In the genomic region with DNA sequence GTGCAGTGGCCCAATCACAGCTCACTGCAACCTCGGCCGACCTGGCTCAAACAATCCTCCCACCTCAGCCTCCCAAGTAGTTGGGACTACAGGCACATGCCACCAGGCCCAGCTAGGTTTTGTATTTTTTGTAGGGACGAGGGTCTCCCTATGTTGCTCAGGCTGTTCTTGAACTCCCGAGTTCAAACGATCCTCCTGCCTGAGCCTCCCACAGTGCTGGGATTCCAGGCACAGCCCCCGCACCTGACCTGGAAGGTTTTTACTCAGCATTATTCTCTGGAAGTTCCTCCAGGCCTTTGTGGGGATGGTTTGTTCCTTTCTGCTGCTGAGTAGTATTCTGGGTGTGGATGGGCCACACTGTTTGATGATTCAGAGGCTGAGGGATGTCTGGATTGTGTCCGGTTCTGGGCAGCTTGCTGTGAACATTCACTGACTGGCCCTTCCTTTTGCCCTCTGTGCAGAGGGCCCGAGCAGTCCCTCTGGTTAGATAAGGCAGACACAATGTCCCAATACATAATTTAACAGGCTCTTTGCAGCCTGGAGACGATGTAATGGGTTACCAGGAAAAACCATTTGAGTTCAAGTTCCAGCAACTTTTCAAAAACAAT, we compare ENCODE assay signal across 1 cellular context.
TF ChIP-seq lines count a peak whose summit lies in the region.

No MANE protein-coding gene starts in this region.

TF ChIP-seq in A549, 52 proteins besides CTCF, POLR2A, EP300 and RAD21 (continued from another document):
- TF ChIP-seq, protein P1, sequence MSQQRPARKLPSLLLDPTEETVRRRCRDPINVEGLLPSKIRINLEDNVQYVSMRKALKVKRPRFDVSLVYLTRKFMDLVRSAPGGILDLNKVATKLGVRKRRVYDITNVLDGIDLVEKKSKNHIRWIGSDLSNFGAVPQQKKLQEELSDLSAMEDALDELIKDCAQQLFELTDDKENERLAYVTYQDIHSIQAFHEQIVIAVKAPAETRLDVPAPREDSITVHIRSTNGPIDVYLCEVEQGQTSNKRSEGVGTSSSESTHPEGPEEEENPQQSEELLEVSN (IDR thresholded peaks at IDR 0.05; ENCODE audit: borderline replicate concordance, low read depth): no peak
- TF ChIP-seq ZSCAN20 (CRISPR knock-in tag; IDR thresholded peaks at IDR 0.05): no peak
- TF ChIP-seq GATA3 (IDR thresholded peaks at IDR 0.05; ENCODE audit: borderline replicate concordance): no peak
- no peak for TF ChIP-seq RNF2 (IDR thresholded peaks at IDR 0.05; ENCODE audit: borderline replicate concordance, low read depth)
- TF ChIP-seq CHD2 (IDR thresholded peaks at IDR 0.05; ENCODE audit: low read length, partially characterized antibody): no peak
- no peak for TF ChIP-seq TP53 (CRISPR knock-in tag; IDR thresholded peaks at IDR 0.05)
